11 cellular contexts compared by ENCODE assay signal in the genomic region with DNA sequence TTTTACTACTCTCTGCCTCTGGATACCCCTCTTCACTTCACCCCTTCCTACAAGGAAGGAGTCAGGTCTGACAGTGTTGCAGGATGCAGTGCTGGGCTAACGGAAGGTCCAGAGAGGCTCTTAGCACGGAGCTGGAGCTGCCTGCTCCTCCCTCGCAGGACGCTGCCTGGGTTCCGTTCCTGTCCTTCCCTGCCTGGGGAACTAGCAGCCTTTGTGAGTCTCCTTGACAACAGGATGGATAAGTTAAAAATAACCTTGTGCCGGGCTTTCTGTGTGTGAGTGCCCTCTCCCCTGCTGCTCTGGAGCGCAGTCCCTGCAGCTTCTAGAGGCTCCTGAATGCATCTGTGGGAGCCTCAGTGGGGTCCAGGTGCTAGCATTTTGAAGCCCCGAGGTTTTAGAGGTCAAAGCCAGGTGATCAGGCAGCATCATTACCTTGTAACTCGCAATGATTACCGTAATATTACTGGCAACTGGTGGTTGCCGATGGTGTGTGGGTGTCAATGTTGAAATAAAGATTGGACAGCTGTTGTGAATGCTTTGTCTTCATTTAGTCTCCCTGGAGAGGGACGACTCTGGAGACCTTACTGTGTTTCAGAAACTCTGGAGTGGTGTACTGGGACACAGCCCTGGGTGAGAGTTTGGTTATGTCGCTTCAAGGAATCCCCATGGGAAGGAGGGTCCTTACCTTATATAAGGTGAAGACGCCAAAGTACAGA. TPM values are rescaled to one million over a fixed set of nuclear protein-coding genes. Genes with fewer than 3 reads are reported as not detected.
DNase-seq lines count a peak whose midpoint lies in the region; TF ChIP-seq lines count a peak whose summit lies in the region.
"Had no signal": no experiment of that assay in that cellular context is flagged by ENCODE, and none has a peak within 500 bp of the region (broad histone marks: within the 10 kb centered on the region; RNA-seq: fewer than 3 reads in every experiment).

No MANE protein-coding gene starts in this region.

- H3K9ac ChIP-seq in mesenchymal stem cell (ENCODE audit: low read length): no peak overlapping the region

- no peak for TF ChIP-seq CTCF in choroid plexus epithelial cell (conservative IDR thresholded peaks at IDR 0.05; ENCODE audit: low read depth, low read length)
- TF ChIP-seq CTCF in tibial artery (IDR thresholded peaks at IDR 0.05): no peak
- no peak for TF ChIP-seq CTCF in GM13977 (IDR thresholded peaks at IDR 0.05; ENCODE audit: extremely low read depth, insufficient read depth, missing control alignments)

- no peak overlapping the region for H3K27ac ChIP-seq in mesenchymal stem cell (ENCODE audit: low read length, poor library complexity, severe bottlenecking)
- H3K27ac ChIP-seq in tibial artery: peak overlapping the region; percentile 3 to 32
- H3K27ac ChIP-seq: upper lobe of right lung had no signal

- H3K4me1 ChIP-seq in mesenchymal stem cell (ENCODE audit: control insufficient read depth, insufficient read depth, low read depth, low read length): peaks cover 25% of the 10 kb centered on the region
- H3K4me1 ChIP-seq in tibial artery: peaks cover 5 to 89% (median 58%) of the 10 kb centered on the region in 4 donors

- peaks cover 8% of the 10 kb centered on the region for H3K36me3 Mint-ChIP-seq in activated CD4-positive, alpha-beta T cell treated with anti-CD3 and anti-CD28 coated beads, Interleukin-2, amount 10 ng/mL, durations not matched to agents 7 days and 5 days (ENCODE audit: low read depth)

- POLR2A ChIA-PET in activated CD4-positive, alpha-beta T cell treated with anti-CD3 and anti-CD28 coated beads, Interleukin-2, amount 10 ng/mL, durations not matched to agents 7 days and 5 days (lab: Charles Lee): no interaction called here

- H3K27me3 Mint-ChIP-seq in activated CD4-positive, alpha-beta T cell treated with anti-CD3 and anti-CD28 coated beads, Interleukin-2, amount 10 ng/mL, durations not matched to agents 7 days and 5 days: no peaks in the 10 kb centered on the region

- CTCF ChIA-PET in activated CD4-positive, alpha-beta T cell treated with anti-CD3 and anti-CD28 coated beads, Interleukin-2, amount 10 ng/mL, durations not matched to agents 7 days and 5 days (lab: Charles Lee): no interaction called here

- H3K36me3 ChIP-seq in mesenchymal stem cell (ENCODE audit: control insufficient read depth in 1 of 2, insufficient read depth in 2 of 2, low read depth in 1 of 2, low read length in 2 of 2) (peaks cover 22% of the 10 kb centered on the region in 2 experiments), tibial artery (peaks cover 16 to 31% (median 27%) of the 10 kb centered on the region in 3 donors)

- peak overlapping the region in 1 of 2 experiments; percentile 44 for H3K18ac ChIP-seq in mesenchymal stem cell (ENCODE audit: low read depth in 1 of 2, low read length in 2 of 2)

- H3K23ac ChIP-seq in mesenchymal stem cell (ENCODE audit: low read length in 2 of 2): peak overlapping the region in 1 of 2 experiments; percentile 20

- H3K9me3 ChIP-seq in mesenchymal stem cell (ENCODE audit: control insufficient read depth, low read length) (no peaks in the 10 kb centered on the region), tibial artery (no peaks in the 10 kb centered on the region)
- H3K9me3 ChIP-seq: upper lobe of right lung had no signal

- H3K9me3 Mint-ChIP-seq in activated CD4-positive, alpha-beta T cell treated with anti-CD3 and anti-CD28 coated beads, Interleukin-2, amount 10 ng/mL, durations not matched to agents 7 days and 5 days: no peaks in the 10 kb centered on the region
- H3K9me3 Mint-ChIP-seq: activated T-cell treated with anti-CD3 and anti-CD28 coated beads, Interleukin-2, amount 50 U/mL, for 4 hours had no signal

- DNase-seq in activated CD4-positive, alpha-beta T cell treated with anti-CD3 and anti-CD28 coated beads, Interleukin-2, amount 10 ng/mL, durations not matched to agents 7 days and 5 days: no peak
- no peak for DNase-seq in activated CD4-positive, alpha-beta T cell treated with anti-CD3 and anti-CD28 coated beads for 48 hours
- DNase-seq in choroid plexus epithelial cell (ENCODE audit: low read depth): peak; percentile 54
- peak; percentile 62 for DNase-seq in mesenchymal stem cell
- DNase-seq in tibial artery: no peak
- no peak for DNase-seq in GM13977 (ENCODE audit: low spot score)
- DNase-seq in amniotic stem cell (lab: John Stamatoyannopoulos, UW): no peak
- DNase-seq in NOMO-1 treated with dmso at 0.1 percent for 144 hours (lab: John Stamatoyannopoulos, UW; ENCODE audit: unreplicated experiment): no peak
- DNase-seq: ACHN; activated T-cell treated with anti-CD3 and anti-CD28 coated beads, Interleukin-2, amount 50 U/mL, for 4 hours; upper lobe of right lung had no signal

- intact Hi-C loops in tibial artery (cut with DNase I; ENCODE audit: low total_unique reads): no loop called here

- no peak overlapping the region for H2BK120ac ChIP-seq in mesenchymal stem cell (ENCODE audit: low read depth, low read length)

- no peak overlapping the region for H3K4me2 ChIP-seq in mesenchymal stem cell (ENCODE audit: low read length, poor library complexity, severe bottlenecking)

- in situ Hi-C loops in GM13977 (cut with MboI; ENCODE audit: low pct_unique_long_range_greater_than_20kb, low sequenced_read_pairs, unreplicated experiment): no loop called here

- peak overlapping the region; percentile 58 for H3K27ac Mint-ChIP-seq in activated CD4-positive, alpha-beta T cell treated with anti-CD3 and anti-CD28 coated beads, Interleukin-2, amount 10 ng/mL, durations not matched to agents 7 days and 5 days

- no peak overlapping the region for H2AFZ ChIP-seq in mesenchymal stem cell (ENCODE audit: low read depth, low read length)

- 66% methylated on average over 14 of the region's 14 CpGs for WGBS in mesenchymal stem cell

- no peak overlapping the region for H2BK12ac ChIP-seq in mesenchymal stem cell (ENCODE audit: low read length in 2 of 2)

- H3K4me3 Mint-ChIP-seq in activated CD4-positive, alpha-beta T cell treated with anti-CD3 and anti-CD28 coated beads, Interleukin-2, amount 10 ng/mL, durations not matched to agents 7 days and 5 days: no peak overlapping the region
- H3K4me3 Mint-ChIP-seq: activated T-cell treated with anti-CD3 and anti-CD28 coated beads, Interleukin-2, amount 50 U/mL, for 4 hours had no signal

- H4K91ac ChIP-seq in mesenchymal stem cell (ENCODE audit: low read length): peak overlapping the region; percentile 78

- H2AK5ac ChIP-seq in mesenchymal stem cell (ENCODE audit: low read length, severe bottlenecking): no peak overlapping the region

- peaks cover 61% of the 10 kb centered on the region for H3K79me1 ChIP-seq in mesenchymal stem cell (replicated peaks; ENCODE audit: low read length, poor library complexity, severe bottlenecking)

- peak overlapping the region; percentile 53 for H4K8ac ChIP-seq in mesenchymal stem cell (ENCODE audit: low read length)

- H2BK5ac ChIP-seq in mesenchymal stem cell (ENCODE audit: low read depth, low read length, poor library complexity, severe bottlenecking): no peak overlapping the region

- no peak overlapping the region for H3K4me3 ChIP-seq in choroid plexus epithelial cell (ENCODE audit: low read depth, low read length)
- H3K4me3 ChIP-seq in mesenchymal stem cell (ENCODE audit: insufficient read depth in 1 of 2, low read depth in 1 of 2, low read length in 2 of 2): no peak overlapping the region
- peak overlapping the region in 1 of 2 donors; percentile 8 for H3K4me3 ChIP-seq in tibial artery
- H3K4me3 ChIP-seq: upper lobe of right lung had no signal

- H3K14ac ChIP-seq in mesenchymal stem cell (ENCODE audit: low read length in 2 of 2): peak overlapping the region in 1 of 2 experiments; percentile 5

- H2BK15ac ChIP-seq in mesenchymal stem cell (ENCODE audit: low read depth, poor library complexity, severe bottlenecking): peak overlapping the region; percentile 26

- H3K27me3 ChIP-seq in mesenchymal stem cell (ENCODE audit: control insufficient read depth in 1 of 2, insufficient read depth in 1 of 2, low read length in 2 of 2) (no peaks in the 10 kb centered on the region), tibial artery (no peaks in the 10 kb centered on the region)
- H3K27me3 ChIP-seq: upper lobe of right lung had no signal

- H3K4ac ChIP-seq in mesenchymal stem cell (ENCODE audit: low read depth in 1 of 2, low read length in 2 of 2): no peak overlapping the region

- H3K4me1 Mint-ChIP-seq in activated CD4-positive, alpha-beta T cell treated with anti-CD3 and anti-CD28 coated beads, Interleukin-2, amount 10 ng/mL, durations not matched to agents 7 days and 5 days: peaks cover 28% of the 10 kb centered on the region

RNA-seq across cellular contexts. Expression of gene CDS2, which starts 44.4 kb away (rescaled TPM):
- total RNA-seq in activated CD4-positive, alpha-beta T cell treated with anti-CD3 and anti-CD28 coated beads, Interleukin-2, amount 10 ng/mL, durations not matched to agents 7 days and 5 days: 10 to 100 TPM; 54.5 to 58.4 TPM
- polyA plus RNA-seq in mesenchymal stem cell (2013, experiment 1 of 2): 29.5 TPM
- polyA plus RNA-seq in mesenchymal stem cell (2013, experiment 2 of 2): 32.0 TPM

RNA-seq across cellular contexts. Expression of gene PCNA, which starts 51.5 kb away (rescaled TPM):
- total RNA-seq in activated CD4-positive, alpha-beta T cell treated with anti-CD3 and anti-CD28 coated beads, Interleukin-2, amount 10 ng/mL, durations not matched to agents 7 days and 5 days: 100 to 1,000 TPM; 512 to 559 TPM
- polyA plus RNA-seq in mesenchymal stem cell (2013, experiment 1 of 2): 53.6 TPM
- 57.8 TPM for polyA plus RNA-seq in mesenchymal stem cell (2013, experiment 2 of 2)

RNA-seq across cellular contexts. Expression of gene TMEM230, which starts 58.4 kb away (rescaled TPM):
- total RNA-seq in activated CD4-positive, alpha-beta T cell treated with anti-CD3 and anti-CD28 coated beads, Interleukin-2, amount 10 ng/mL, durations not matched to agents 7 days and 5 days: 10 to 100 TPM; 82.4 to 83.6 TPM
- polyA plus RNA-seq in mesenchymal stem cell (2013, experiment 1 of 2): 159 TPM
- polyA plus RNA-seq in mesenchymal stem cell (2013, experiment 2 of 2): 168 TPM

Comparison
In these comparisons a context has a peak if more than half of its experiments do, and no peak if none do; other contexts are left out.
1. DNase-seq: peak in choroid plexus epithelial cell (single experiment) and mesenchymal stem cell (single experiment); none in activated CD4-positive, alpha-beta T cell treated with anti-CD3 and anti-CD28 coated beads, Interleukin-2, amount 10 ng/mL, durations not matched to agents 7 days and 5 days (single experiment), activated CD4-positive, alpha-beta T cell treated with anti-CD3 and anti-CD28 coated beads for 48 hours (single experiment), tibial artery (0 of 2), GM13977 (single experiment), amniotic stem cell (single experiment) and NOMO-1 treated with dmso at 0.1 percent for 144 hours (single experiment).